Comparison of ENCODE assay signal across 8 cellular contexts in the genomic region with DNA sequence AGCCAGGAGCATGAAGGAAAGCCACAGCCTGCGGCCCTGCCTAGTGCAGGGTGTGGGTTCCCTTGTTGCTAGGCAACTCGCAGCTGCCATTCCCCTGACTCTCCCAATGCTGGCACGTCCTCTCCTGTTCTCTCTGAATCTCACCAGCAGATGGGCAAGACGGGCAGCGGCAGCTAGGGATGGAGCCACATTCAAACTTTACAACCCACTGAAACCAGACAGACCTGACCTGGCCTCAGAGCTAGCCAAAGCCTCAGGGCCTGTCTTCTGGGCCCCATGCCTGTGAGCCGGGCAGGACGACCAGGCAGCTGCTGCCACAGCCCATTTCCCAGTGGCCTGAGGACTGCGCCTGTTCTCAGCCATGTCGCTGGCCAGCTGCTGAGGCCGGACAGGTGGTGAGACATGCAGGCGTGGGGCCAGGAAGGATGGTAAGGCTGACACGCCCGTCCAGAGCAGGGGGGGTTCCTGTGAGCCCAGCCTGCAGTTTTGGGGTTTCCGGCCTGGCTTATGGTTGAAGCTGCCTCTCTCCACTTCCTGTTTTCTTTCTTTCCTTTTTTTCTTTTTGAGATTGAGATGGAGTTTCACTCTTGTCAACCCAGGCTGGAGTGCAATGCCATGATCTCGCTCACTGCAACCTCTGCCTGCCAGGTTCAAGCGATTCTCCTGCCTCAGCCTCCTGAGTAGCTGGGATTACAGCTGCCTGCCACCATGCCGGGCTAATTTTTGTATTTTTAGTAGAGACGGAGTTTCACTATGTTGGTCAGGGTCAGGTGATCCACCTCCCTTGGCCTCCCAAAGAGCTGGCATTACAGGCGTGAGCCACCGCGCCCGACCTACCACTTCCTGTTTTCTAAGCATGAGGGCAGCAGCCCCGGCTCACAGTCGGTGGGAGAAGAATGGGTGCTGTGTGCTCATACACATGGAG. TPM values are rescaled to one million over a fixed set of nuclear protein-coding genes. Genes with fewer than 3 reads are reported as not detected.
DNase-seq lines count a peak whose midpoint lies in the region; ATAC-seq and TF ChIP-seq lines count a peak whose summit lies in the region.

No MANE protein-coding gene starts in this region.

- ATAC-seq in GM21390 (IDR thresholded peaks at IDR 0.05; ENCODE audit: unreplicated experiment) (peak; percentile 44), right lobe of liver (no peak), HG02588 (IDR thresholded peaks at IDR 0.05; ENCODE audit: unreplicated experiment) (no peak), HG02571 (IDR thresholded peaks at IDR 0.05; ENCODE audit: unreplicated experiment) (no peak), GM18517 (IDR thresholded peaks at IDR 0.05; ENCODE audit: unreplicated experiment) (no peak)
- ATAC-seq in stimulated activated naive CD8-positive, alpha-beta T cell treated with anti-CD3 and anti-CD28 coated beads, Interleukin-15, Interleukin-2, amounts not matched to agents 100 U/mL and 50 U/mL, for 24 hours = peak; percentile 25

- peaks cover 38% of the 10 kb centered on the region for H3K4me1 Mint-ChIP-seq in activated T-helper 2 cell treated with anti-CD3 and anti-CD28 coated beads, Interferon-gamma antibody, Interleukin-2, Interleukin-4, amounts not matched to agents 10 μg/mL and 5 μg/mL and 100 μg/mL, durations not matched to agents 14 hours and 24 hours and 36 hours (ENCODE audit: low read depth)

- TF ChIP-seq CTCF in OCI-LY3 (IDR thresholded peaks at IDR 0.05; ENCODE audit: low read depth, low read length) (no peak), right lobe of liver (IDR thresholded peaks at IDR 0.05) (no peak)

- no peaks in the 10 kb centered on the region for H3K27me3 ChIP-seq in OCI-LY3 (ENCODE audit: low read depth, low read length)
- H3K27me3 ChIP-seq in right lobe of liver = no peaks in the 10 kb centered on the region

- peaks cover 21% of the 10 kb centered on the region for H3K4me1 ChIP-seq in OCI-LY3 (ENCODE audit: low read length)
- peaks cover 0 to 47% (median 10%) of the 10 kb centered on the region in 4 donors for H3K4me1 ChIP-seq in right lobe of liver

- 61% methylated on average over 8 of the region's 24 CpGs for WGBS in right lobe of liver (ENCODE audit: insufficient coverage, low coverage, low lambda C conversion rate, missing lambda C conversion rate)

- no peak overlapping the region for H3K27ac ChIP-seq in OCI-LY3 (ENCODE audit: low read length)
- peak overlapping the region; percentile 11 to 100 (median 99) for H3K27ac ChIP-seq in right lobe of liver

- intact Hi-C loops in activated T-helper 2 cell treated with anti-CD3 and anti-CD28 coated beads, Interferon-gamma antibody, Interleukin-2, Interleukin-4, amounts not matched to agents 10 μg/mL and 5 μg/mL and 100 μg/mL, durations not matched to agents 14 hours and 24 hours and 36 hours (cut with micrococcal nuclease) = loop anchor here (10.0 kb wide), 2 partner anchors 193 to 343 kb away; partner anchors contain the start of gene APOBEC3H
- intact Hi-C loops in right lobe of liver (cut with DNase I) = no loop called here

- peak overlapping the region; percentile 75 for H3K4me3 Mint-ChIP-seq in activated T-helper 2 cell treated with anti-CD3 and anti-CD28 coated beads, Interferon-gamma antibody, Interleukin-2, Interleukin-4, amounts not matched to agents 10 μg/mL and 5 μg/mL and 100 μg/mL, durations not matched to agents 14 hours and 24 hours and 36 hours (ENCODE audit: low read depth)

- H3K9ac ChIP-seq in OCI-LY3 (ENCODE audit: low read length) = no peak overlapping the region

- H3K36me3 ChIP-seq in OCI-LY3 (replicated peaks; ENCODE audit: low read depth, low read length) = peaks cover 59% of the 10 kb centered on the region
- peaks cover 0 to 60% (median 36%) of the 10 kb centered on the region in 4 donors for H3K36me3 ChIP-seq in right lobe of liver

- H3K4me2 ChIP-seq in OCI-LY3 (ENCODE audit: low read length) = peak overlapping the region; percentile 11; the same call in 1 of the 2 replicates

- H3K36me3 Mint-ChIP-seq in activated T-helper 2 cell treated with anti-CD3 and anti-CD28 coated beads, Interferon-gamma antibody, Interleukin-2, Interleukin-4, amounts not matched to agents 10 μg/mL and 5 μg/mL and 100 μg/mL, durations not matched to agents 14 hours and 24 hours and 36 hours (ENCODE audit: low read depth) = peaks cover 75% of the 10 kb centered on the region

- no peaks in the 10 kb centered on the region for H3K9me3 Mint-ChIP-seq in activated T-helper 2 cell treated with anti-CD3 and anti-CD28 coated beads, Interferon-gamma antibody, Interleukin-2, Interleukin-4, amounts not matched to agents 10 μg/mL and 5 μg/mL and 100 μg/mL, durations not matched to agents 14 hours and 24 hours and 36 hours

- H3K79me2 ChIP-seq in OCI-LY3 (ENCODE audit: low read length) = peaks cover 21% of the 10 kb centered on the region

- H2AFZ ChIP-seq in OCI-LY3 (ENCODE audit: low read depth, low read length) = no peak overlapping the region

- H4K20me1 ChIP-seq in OCI-LY3 (ENCODE audit: insufficient read depth, low read length) = peaks cover 6% of the 10 kb centered on the region

- H3K4me3 ChIP-seq in OCI-LY3 (ENCODE audit: low read length) (no peak overlapping the region), right lobe of liver (no peak overlapping the region)

- no peak for TF ChIP-seq POLR2A in right lobe of liver (IDR thresholded peaks at IDR 0.05)

- no peaks in the 10 kb centered on the region for H3K27me3 Mint-ChIP-seq in activated T-helper 2 cell treated with anti-CD3 and anti-CD28 coated beads, Interferon-gamma antibody, Interleukin-2, Interleukin-4, amounts not matched to agents 10 μg/mL and 5 μg/mL and 100 μg/mL, durations not matched to agents 14 hours and 24 hours and 36 hours (ENCODE audit: low read depth)

- H3K27ac Mint-ChIP-seq in activated T-helper 2 cell treated with anti-CD3 and anti-CD28 coated beads, Interferon-gamma antibody, Interleukin-2, Interleukin-4, amounts not matched to agents 10 μg/mL and 5 μg/mL and 100 μg/mL, durations not matched to agents 14 hours and 24 hours and 36 hours = peak overlapping the region; percentile 94

- H3K9me3 ChIP-seq in OCI-LY3 (ENCODE audit: insufficient read depth, low read length) = no peaks in the 10 kb centered on the region
- H3K9me3 ChIP-seq in right lobe of liver = no peaks in the 10 kb centered on the region

- peak; percentile 77 for DNase-seq in activated T-helper 2 cell treated with anti-CD3 and anti-CD28 coated beads, Interferon-gamma antibody, Interleukin-2, Interleukin-4, amounts not matched to agents 10 μg/mL and 5 μg/mL and 100 μg/mL, durations not matched to agents 14 hours and 24 hours and 36 hours (ENCODE audit: low spot score)
- DNase-seq in right lobe of liver = peak in 1 of 3 donors; percentile 72
- DNase-seq in stimulated activated naive CD8-positive, alpha-beta T cell treated with anti-CD3 and anti-CD28 coated beads, Interleukin-15, Interleukin-2, amounts not matched to agents 100 U/mL and 50 U/mL, for 24 hours = peak; percentile 77

RNA-seq across cellular contexts. Expression of gene SUN2, which starts 4.1 kb away (rescaled TPM):
- total RNA-seq in activated T-helper 2 cell treated with anti-CD3 and anti-CD28 coated beads, Interferon-gamma antibody, Interleukin-2, Interleukin-4, amounts not matched to agents 10 μg/mL and 5 μg/mL and 100 μg/mL, durations not matched to agents 14 hours and 24 hours and 36 hours = 121 and 123 TPM in 2 replicates
- total RNA-seq in right lobe of liver = 100 to 1,000 TPM; 104 to 174 (median 144) TPM

RNA-seq across cellular contexts. Expression of gene DNAL4, which starts 42.3 kb away (rescaled TPM):
- 4.7 and 6.1 TPM in 2 replicates for total RNA-seq in activated T-helper 2 cell treated with anti-CD3 and anti-CD28 coated beads, Interferon-gamma antibody, Interleukin-2, Interleukin-4, amounts not matched to agents 10 μg/mL and 5 μg/mL and 100 μg/mL, durations not matched to agents 14 hours and 24 hours and 36 hours
- 1 to 10 TPM; 2.0 to 6.2 (median 5.1) TPM for total RNA-seq in right lobe of liver

RNA-seq across cellular contexts. Expression of gene GTPBP1, which starts 45.9 kb away (rescaled TPM):
- total RNA-seq in activated T-helper 2 cell treated with anti-CD3 and anti-CD28 coated beads, Interferon-gamma antibody, Interleukin-2, Interleukin-4, amounts not matched to agents 10 μg/mL and 5 μg/mL and 100 μg/mL, durations not matched to agents 14 hours and 24 hours and 36 hours = 101 and 106 TPM in 2 replicates
- total RNA-seq in right lobe of liver = 10 to 100 TPM; 13.4 to 21.6 (median 16.7) TPM

RNA-seq across cellular contexts. Expression of gene JOSD1, which starts 50.9 kb away (rescaled TPM):
- 101 and 105 TPM in 2 replicates for total RNA-seq in activated T-helper 2 cell treated with anti-CD3 and anti-CD28 coated beads, Interferon-gamma antibody, Interleukin-2, Interleukin-4, amounts not matched to agents 10 μg/mL and 5 μg/mL and 100 μg/mL, durations not matched to agents 14 hours and 24 hours and 36 hours
- 10 to 100 TPM; 13.0 to 32.2 (median 21.7) TPM for total RNA-seq in right lobe of liver

Comparison
In these comparisons a context has a peak if more than half of its experiments do, and no peak if none do; other contexts are left out.
1. ATAC-seq: peak in GM21390 (single experiment) and stimulated activated naive CD8-positive, alpha-beta T cell treated with anti-CD3 and anti-CD28 coated beads, Interleukin-15, Interleukin-2, amounts not matched to agents 100 U/mL and 50 U/mL, for 24 hours (single experiment); none in right lobe of liver (0 of 4), HG02588 (single experiment), HG02571 (single experiment) and GM18517 (single experiment).